2 cellular contexts compared by ENCODE assay signal in the genomic region with DNA sequence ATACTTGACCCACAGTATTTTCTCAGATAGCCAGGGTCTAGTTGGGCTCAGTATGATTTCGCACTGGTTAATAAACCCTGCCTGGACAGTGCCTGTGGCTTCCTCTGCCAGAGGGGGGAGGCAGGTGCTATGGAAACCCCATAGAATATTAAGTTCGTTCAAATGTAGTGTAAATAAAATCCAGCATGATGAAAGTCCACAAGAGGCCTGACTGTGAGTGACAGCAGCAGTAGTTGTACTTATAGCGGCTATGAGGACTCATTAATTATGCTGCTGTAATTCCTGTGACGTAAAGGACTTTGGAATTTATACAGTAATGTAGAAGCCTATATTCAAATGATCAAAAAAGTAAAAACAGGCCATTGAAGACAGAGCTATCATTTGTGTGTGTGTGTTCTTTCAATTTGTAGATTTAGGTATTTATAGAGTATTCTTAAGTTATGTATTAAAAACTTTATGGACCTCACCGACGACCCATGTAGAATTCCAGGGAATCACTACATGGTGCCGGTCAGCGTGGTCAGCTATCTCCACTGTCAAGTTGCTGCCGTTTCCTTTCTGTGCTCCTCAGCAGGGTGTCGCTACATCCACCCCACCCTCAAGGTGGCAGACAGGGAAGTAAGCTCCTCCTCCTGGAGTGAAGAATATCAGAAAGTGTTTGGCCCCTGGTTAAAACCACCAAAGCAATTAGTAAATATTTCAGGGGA.
A peak's percentile ranks its signal among the peaks of the same experiment; 100 is the strongest.
TF ChIP-seq lines count a peak whose summit lies in the region.

No MANE protein-coding gene starts in this region.

TF ChIP-seq in K562, 482 proteins besides CTCF, POLR2A, EP300 and RAD21:
- TF ChIP-seq RFX1 (IDR thresholded peaks at IDR 0.05) = peak; percentile 11; the same call in 1 of the 2 replicates
- TF ChIP-seq, protein P1, sequence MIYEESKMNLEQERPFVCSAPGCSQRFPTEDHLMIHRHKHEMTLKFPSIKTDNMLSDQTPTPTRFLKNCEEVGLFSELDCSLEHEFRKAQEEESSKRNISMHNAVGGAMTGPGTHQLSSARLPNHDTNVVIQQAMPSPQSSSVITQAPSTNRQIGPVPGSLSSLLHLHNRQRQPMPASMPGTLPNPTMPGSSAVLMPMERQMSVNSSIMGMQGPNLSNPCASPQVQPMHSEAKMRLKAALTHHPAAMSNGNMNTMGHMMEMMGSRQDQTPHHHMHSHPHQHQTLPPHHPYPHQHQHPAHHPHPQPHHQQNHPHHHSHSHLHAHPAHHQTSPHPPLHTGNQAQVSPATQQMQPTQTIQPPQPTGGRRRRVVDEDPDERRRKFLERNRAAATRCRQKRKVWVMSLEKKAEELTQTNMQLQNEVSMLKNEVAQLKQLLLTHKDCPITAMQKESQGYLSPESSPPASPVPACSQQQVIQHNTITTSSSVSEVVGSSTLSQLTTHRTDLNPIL (CRISPR knock-in tag; IDR thresholded peaks at IDR 0.05) = no peak

TF ChIP-seq in GM12891, 5 proteins besides CTCF, POLR2A, EP300 and RAD21:
- no peak for TF ChIP-seq POU2F2 (IDR thresholded peaks at IDR 0.05; ENCODE audit: low read depth, low read length)
- TF ChIP-seq TAF1 (IDR thresholded peaks at IDR 0.05; ENCODE audit: low read depth, low read length) = no peak
- no peak for TF ChIP-seq POLR2AphosphoS5 (IDR thresholded peaks at IDR 0.05; ENCODE audit: low read depth, low read length)
- no peak for TF ChIP-seq SPI1 (IDR thresholded peaks at IDR 0.05; ENCODE audit: low read depth, low read length)
- no peak for TF ChIP-seq PAX5 (IDR thresholded peaks at IDR 0.05; ENCODE audit: insufficient read depth, low read length, severe bottlenecking)
